Comparison of ENCODE assay signal across 8 cellular contexts in the genomic region with DNA sequence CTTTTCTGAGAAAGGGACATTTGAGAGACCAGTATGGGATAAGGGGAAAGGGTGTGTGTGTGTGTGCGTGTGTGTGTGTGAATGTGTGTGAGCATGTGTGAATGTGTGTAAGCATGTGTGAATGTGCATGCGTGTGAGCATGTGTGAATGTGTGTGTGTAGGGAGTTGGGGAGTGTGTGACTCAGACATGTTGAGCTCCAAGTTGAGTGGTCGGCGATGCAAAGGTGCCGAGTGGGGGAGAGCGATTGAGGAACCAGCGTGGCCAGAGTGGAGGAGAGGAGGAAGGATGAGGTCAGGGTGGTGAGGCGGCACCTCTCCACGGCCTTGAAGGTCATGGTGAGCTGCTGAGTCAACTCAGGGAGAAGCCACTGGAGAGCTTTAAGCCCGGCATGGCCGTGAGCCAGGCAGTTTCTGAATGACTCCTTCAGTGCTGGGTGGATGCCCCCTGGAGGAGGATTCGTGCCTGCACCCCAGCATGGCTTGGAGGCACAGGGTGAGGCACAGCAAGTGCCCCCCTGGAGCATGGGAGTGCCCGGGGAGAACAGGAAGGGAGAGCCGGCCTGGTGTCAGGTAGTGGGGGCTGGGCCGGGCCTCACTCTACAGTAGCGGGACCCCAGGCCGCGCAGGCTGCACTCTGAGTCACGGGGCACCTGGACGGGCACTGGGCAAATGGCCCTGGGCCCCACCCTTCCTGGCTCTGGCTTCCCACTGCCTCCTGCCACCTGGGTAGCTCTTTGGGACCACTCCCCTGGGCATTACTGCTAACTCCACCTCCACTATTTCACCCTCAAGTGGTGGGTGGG. TPM values are rescaled to one million over a fixed set of nuclear protein-coding genes. Genes with fewer than 3 reads are reported as not detected.
DNase-seq lines count a peak whose midpoint lies in the region; ATAC-seq lines count a peak whose summit lies in the region.

No MANE protein-coding gene starts in this region.

- no peak overlapping the region for H3K4ac ChIP-seq in mesenchymal stem cell (ENCODE audit: low read depth in 1 of 2, low read length in 2 of 2)

- ATAC-seq in GM21825 (IDR thresholded peaks at IDR 0.05; ENCODE audit: unreplicated experiment) = peak; percentile 44
- no peak for ATAC-seq in HG03520 (IDR thresholded peaks at IDR 0.05; ENCODE audit: unreplicated experiment)

- no peak overlapping the region for H2BK120ac ChIP-seq in mesenchymal stem cell (ENCODE audit: low read depth, low read length)

- no peak overlapping the region for H2BK5ac ChIP-seq in mesenchymal stem cell (ENCODE audit: low read depth, low read length, poor library complexity, severe bottlenecking)

- no peaks in the 10 kb centered on the region for H3K36me3 ChIP-seq in mesenchymal stem cell (ENCODE audit: control insufficient read depth in 1 of 2, insufficient read depth in 2 of 2, low read depth in 1 of 2, low read length in 2 of 2)

- H2AK5ac ChIP-seq in mesenchymal stem cell (ENCODE audit: low read length, severe bottlenecking) = peak overlapping the region; percentile 50

- H2BK12ac ChIP-seq in mesenchymal stem cell (ENCODE audit: low read length in 2 of 2) = peak overlapping the region in 1 of 2 experiments; percentile 57

- no peak overlapping the region for H3K23ac ChIP-seq in mesenchymal stem cell (ENCODE audit: low read length in 2 of 2)

- peak overlapping the region; percentile 3 for H2AFZ ChIP-seq in mesenchymal stem cell (ENCODE audit: low read depth, low read length)

- 47% methylated on average over 16 of the region's 20 CpGs for WGBS in mesenchymal stem cell

- DNase-seq in D341Med (ENCODE audit: low spot score) = peak; percentile 81
- DNase-seq in NCI-H1694 (lab: John Stamatoyannopoulos, UW) = peak; percentile 74
- DNase-seq in activated CD4-positive, CD25-positive, alpha-beta regulatory T cell treated with anti-CD3 and anti-CD28 coated beads, Interleukin-2, amount 50 U/mL, for 16 hours (ENCODE audit: low read depth, low spot score) = peak; percentile 36
- peak; percentile 80 for DNase-seq in dedifferentiated amniotic fluid mesenchymal stem cell (ENCODE audit: extremely low spot score)
- DNase-seq in mesenchymal stem cell = peak; percentile 90
- DNase-seq in stimulated activated CD8-positive, alpha-beta memory T cell treated with anti-CD3 and anti-CD28 coated beads, Interleukin-7, amount 100 ng/mL, for 48 hours (ENCODE audit: extremely low read depth in 1 of 2, low read depth in 1 of 2) = peak; percentile 69 to 86

- peak overlapping the region in 1 of 2 experiments; percentile 1 for H3K14ac ChIP-seq in mesenchymal stem cell (ENCODE audit: low read length in 2 of 2)

- peak overlapping the region; percentile 32 for H3K9ac ChIP-seq in mesenchymal stem cell (ENCODE audit: low read length)

- peak overlapping the region; percentile 30 for H4K8ac ChIP-seq in mesenchymal stem cell (ENCODE audit: low read length)

- peak overlapping the region in 1 of 2 experiments; percentile 36 for H3K4me3 ChIP-seq in mesenchymal stem cell (ENCODE audit: insufficient read depth in 1 of 2, low read depth in 1 of 2, low read length in 2 of 2)

- no peak overlapping the region for H3K4me2 ChIP-seq in mesenchymal stem cell (ENCODE audit: low read length, poor library complexity, severe bottlenecking)

- H3K27ac ChIP-seq in mesenchymal stem cell (ENCODE audit: low read length, poor library complexity, severe bottlenecking) = no peak overlapping the region

- peaks cover 3% of the 10 kb centered on the region for H3K9me3 ChIP-seq in mesenchymal stem cell (ENCODE audit: control insufficient read depth, low read length)

- peak overlapping the region; percentile 71 for H4K91ac ChIP-seq in mesenchymal stem cell (ENCODE audit: low read length)

- H3K79me1 ChIP-seq in mesenchymal stem cell (replicated peaks; ENCODE audit: low read length, poor library complexity, severe bottlenecking) = no peaks in the 10 kb centered on the region

- peak overlapping the region; percentile 30 to 52 for H3K18ac ChIP-seq in mesenchymal stem cell (ENCODE audit: low read depth in 1 of 2, low read length in 2 of 2)

- H3K27me3 ChIP-seq in mesenchymal stem cell (ENCODE audit: control insufficient read depth in 1 of 2, insufficient read depth in 1 of 2, low read length in 2 of 2) = no peaks in the 10 kb centered on the region

- H2BK15ac ChIP-seq in mesenchymal stem cell (ENCODE audit: low read depth, poor library complexity, severe bottlenecking) = no peak overlapping the region

- H3K4me1 ChIP-seq in mesenchymal stem cell (ENCODE audit: control insufficient read depth, insufficient read depth, low read depth, low read length) = peaks cover 21% of the 10 kb centered on the region

RNA-seq across cellular contexts. Expression of a gene that starts 8.2 kb away (rescaled TPM):
- polyA plus RNA-seq in mesenchymal stem cell (2013, experiment 1 of 2) = 2.0 TPM
- 1.8 TPM for polyA plus RNA-seq in mesenchymal stem cell (2013, experiment 2 of 2)

RNA-seq across cellular contexts. Expression of a gene that starts 13.8 kb away (rescaled TPM):
- 235 TPM for polyA plus RNA-seq in mesenchymal stem cell (2013, experiment 1 of 2)
- polyA plus RNA-seq in mesenchymal stem cell (2013, experiment 2 of 2) = 233 TPM

RNA-seq across cellular contexts. Expression of a gene that starts 14.4 kb away (rescaled TPM):
- 364 TPM for polyA plus RNA-seq in mesenchymal stem cell (2013, experiment 1 of 2)
- 351 TPM for polyA plus RNA-seq in mesenchymal stem cell (2013, experiment 2 of 2)

RNA-seq across cellular contexts. Expression of a gene that starts 26.4 kb away (rescaled TPM):
- 10.7 TPM for polyA plus RNA-seq in mesenchymal stem cell (2013, experiment 1 of 2)
- 10.7 TPM for polyA plus RNA-seq in mesenchymal stem cell (2013, experiment 2 of 2)

RNA-seq across cellular contexts. Expression of a gene that starts 27.2 kb away (rescaled TPM):
- polyA plus RNA-seq in mesenchymal stem cell (2013, experiment 1 of 2) = 23.7 TPM
- polyA plus RNA-seq in mesenchymal stem cell (2013, experiment 2 of 2) = 21.3 TPM

Comparison
In these comparisons a context has a peak if more than half of its experiments do, and no peak if none do; other contexts are left out.
1. DNase-seq: peak in every context shown above with its lines; median percentile 90 in mesenchymal stem cell; 81 in D341Med; 80 in dedifferentiated amniotic fluid mesenchymal stem cell; 78 in stimulated activated CD8-positive, alpha-beta memory T cell treated with anti-CD3 and anti-CD28 coated beads, Interleukin-7, amount 100 ng/mL, for 48 hours; 74 in NCI-H1694; 36 in activated CD4-positive, CD25-positive, alpha-beta regulatory T cell treated with anti-CD3 and anti-CD28 coated beads, Interleukin-2, amount 50 U/mL, for 16 hours.